In genomic region chr3:124831631-124832184, GRCh38 we compare ENCODE assay signal across 1 cellular context.
TF ChIP-seq lines count a peak whose summit lies in the region.

No MANE protein-coding gene starts in this region.

TF ChIP-seq in GM23338, 12 proteins besides CTCF, POLR2A, EP300 and RAD21 (continued from another document):
- no peak for TF ChIP-seq ZNF114 (CRISPR knock-in tag; IDR thresholded peaks at IDR 0.05)
- no peak for TF ChIP-seq ZNF462 (CRISPR knock-in tag; IDR thresholded peaks at IDR 0.05)
